Comparison of ENCODE assay signal across 18 cellular contexts in genomic region chrX:118679290-118679689, GRCh38.
"Had no signal": no experiment of that assay in that cellular context is flagged by ENCODE, and none has a peak within 500 bp of the region (broad histone marks: within the 10 kb centered on the region; RNA-seq: fewer than 3 reads in every experiment).

No MANE protein-coding gene starts in this region.

- H3K4me1 Mint-ChIP-seq: naive thymus-derived CD4-positive, alpha-beta T cell had no signal

- H3K4me3 Mint-ChIP-seq: activated naive CD8-positive, alpha-beta T cell treated with anti-CD3 and anti-CD28 coated beads, Interleukin-2, amount 10 ng/mL, durations not matched to agents 7 days and 5 days; dendritic cell treated with granulocyte-macrophage colony-stimulating factor and Interleukin-4, amounts not matched to agents 40 ng/mL and 50 ng/mL, for 4 days; naive thymus-derived CD4-positive, alpha-beta T cell; T-helper 2 cell treated with Interferon-gamma antibody and Interleukin-4, amounts not matched to agents 5 μg/mL and 100 μg/mL, for 36 hours had no signal

- H3K36me3 ChIP-seq: left ventricle myocardium inferior, pancreas had no signal

- H3K27ac ChIP-seq: left ventricle myocardium inferior, pancreas, stomach, thoracic aorta, upper lobe of right lung had no signal

- H3K27me3 ChIP-seq: stomach, upper lobe of right lung had no signal

- H3K27ac Mint-ChIP-seq: activated naive CD8-positive, alpha-beta T cell treated with anti-CD3 and anti-CD28 coated beads, Interleukin-2, amount 10 ng/mL, durations not matched to agents 7 days and 5 days; dendritic cell treated with granulocyte-macrophage colony-stimulating factor and Interleukin-4, amounts not matched to agents 40 ng/mL and 50 ng/mL, for 4 days; T-helper 2 cell treated with Interferon-gamma antibody and Interleukin-4, amounts not matched to agents 5 μg/mL and 100 μg/mL, for 36 hours had no signal

- ATAC-seq: esophagus mucosa; mucosa of descending colon; naive thymus-derived CD4-positive, alpha-beta T cell; pancreas; sciatic nerve; upper lobe of right lung had no signal

- DNase-seq: activated CD4-positive, alpha-beta T cell treated with anti-CD3 and anti-CD28 coated beads, Interleukin-2, amount 50 U/mL, for 1 hour; activated CD4-positive, CD25-positive, alpha-beta regulatory T cell; activated naive CD4-positive, alpha-beta T cell; activated naive CD8-positive, alpha-beta T cell treated with anti-CD3 and anti-CD28 coated beads, Interleukin-2, amount 10 ng/mL, durations not matched to agents 7 days and 5 days; activated T-cell treated with anti-CD3 and anti-CD28 coated beads for 4 hours; effector memory CD4-positive, alpha-beta T cell; hypothalamus; left ventricle myocardium inferior; mucosa of descending colon; naive thymus-derived CD4-positive, alpha-beta T cell; pancreas; stomach; upper lobe of right lung had no signal

- H3K4me3 ChIP-seq: left ventricle myocardium inferior, mucosa of descending colon, pancreas, stomach, thoracic aorta, upper lobe of right lung had no signal

- H3K4me1 ChIP-seq: left ventricle myocardium inferior, pancreas, upper lobe of right lung had no signal

- H3K9me3 Mint-ChIP-seq: activated naive CD8-positive, alpha-beta T cell treated with anti-CD3 and anti-CD28 coated beads, Interleukin-2, amount 10 ng/mL, durations not matched to agents 7 days and 5 days; dendritic cell treated with granulocyte-macrophage colony-stimulating factor and Interleukin-4, amounts not matched to agents 40 ng/mL and 50 ng/mL, for 4 days; naive thymus-derived CD4-positive, alpha-beta T cell; T-helper 2 cell treated with Interferon-gamma antibody and Interleukin-4, amounts not matched to agents 5 μg/mL and 100 μg/mL, for 36 hours had no signal

- H3K9me3 ChIP-seq: left ventricle myocardium inferior, mucosa of descending colon, pancreas, stomach, thoracic aorta, upper lobe of right lung had no signal

- H3K27me3 Mint-ChIP-seq: activated naive CD8-positive, alpha-beta T cell treated with anti-CD3 and anti-CD28 coated beads, Interleukin-2, amount 10 ng/mL, durations not matched to agents 7 days and 5 days; dendritic cell treated with granulocyte-macrophage colony-stimulating factor and Interleukin-4, amounts not matched to agents 40 ng/mL and 50 ng/mL, for 4 days; naive thymus-derived CD4-positive, alpha-beta T cell had no signal
